In the genomic region with DNA sequence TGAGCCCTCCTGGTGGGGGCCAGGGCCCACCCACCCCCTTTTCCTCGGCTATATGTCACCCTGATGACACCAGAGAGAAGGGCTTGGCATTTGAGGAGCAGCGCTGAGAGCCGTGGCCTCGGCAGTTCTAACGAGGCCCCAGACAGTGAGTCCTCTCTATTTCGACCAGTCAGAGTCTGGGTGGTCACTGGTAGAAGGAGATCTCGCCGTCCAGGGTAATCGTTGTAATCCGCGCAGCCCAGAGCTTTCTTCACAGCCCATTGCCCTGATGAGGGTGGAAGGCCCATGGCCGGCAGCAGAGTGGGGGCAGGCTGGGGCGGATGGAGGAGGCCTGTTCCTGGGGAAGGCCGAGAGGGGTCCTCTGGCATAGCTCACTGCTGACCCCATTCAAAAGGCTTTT, we compare ENCODE assay signal across 17 cellular contexts.
"Had no signal": no experiment of that assay in that cellular context is flagged by ENCODE, and none has a peak within 500 bp of the region (broad histone marks: within the 10 kb centered on the region; RNA-seq: fewer than 3 reads in every experiment).

No MANE protein-coding gene starts in this region.

- DNase-seq: activated CD4-positive, alpha-beta T cell treated with anti-CD3 and anti-CD28 coated beads for 4 hours; activated CD8-positive, alpha-beta memory T cell treated with anti-CD3 and anti-CD28 coated beads, Interleukin-2, amount 50 U/mL, for 48 hours; activated CD8-positive, alpha-beta T cell treated with anti-CD3 and anti-CD28 coated beads, Interleukin-2, amount 10 ng/mL, durations not matched to agents 7 days and 5 days; activated naive CD4-positive, alpha-beta T cell treated with anti-CD3 and anti-CD28 coated beads for 36 hours; central memory CD4-positive, alpha-beta T cell; cortex of kidney; effector memory CD4-positive, alpha-beta T cell; naive B cell; stimulated activated CD4-positive, alpha-beta T cell treated with anti-CD3 and anti-CD28 coated beads, Interleukin-15, amount 100 ng/mL, for 24 hours; stimulated activated CD4-positive, alpha-beta T cell treated with anti-CD3 and anti-CD28 coated beads, Interleukin-4, amount 100 ng/mL, for 24 hours; T-helper 9 cell had no signal

- H3K27ac ChIP-seq: epithelial cell of prostate, gastroesophageal sphincter, psoas muscle had no signal

- H3K27ac Mint-ChIP-seq: activated CD8-positive, alpha-beta T cell treated with anti-CD3 and anti-CD28 coated beads, Interleukin-2, amount 10 ng/mL, durations not matched to agents 7 days and 5 days; activated naive CD4-positive, alpha-beta T cell treated with anti-CD3 and anti-CD28 coated beads for 36 hours had no signal

- H3K27me3 Mint-ChIP-seq: naive B cell had no signal

- H3K9me3 ChIP-seq: gastroesophageal sphincter, psoas muscle had no signal

- H3K36me3 Mint-ChIP-seq: naive B cell had no signal

- H3K4me1 Mint-ChIP-seq: naive B cell had no signal

- H3K27me3 ChIP-seq: gastroesophageal sphincter had no signal

- H3K9me3 Mint-ChIP-seq: activated naive CD4-positive, alpha-beta T cell treated with anti-CD3 and anti-CD28 coated beads for 36 hours; mesothelial cell of epicardium; naive B cell had no signal

- FAIRE-seq: keratinocyte, urothelium cell line had no signal

- H3K4me3 Mint-ChIP-seq: activated CD8-positive, alpha-beta T cell treated with anti-CD3 and anti-CD28 coated beads, Interleukin-2, amount 10 ng/mL, durations not matched to agents 7 days and 5 days; activated naive CD4-positive, alpha-beta T cell treated with anti-CD3 and anti-CD28 coated beads for 36 hours; mesothelial cell of epicardium had no signal

- ATAC-seq: activated CD8-positive, alpha-beta T cell treated with anti-CD3 and anti-CD28 coated beads, Interleukin-2, amount 10 ng/mL, durations not matched to agents 7 days and 5 days; gastroesophageal sphincter; psoas muscle had no signal

- H3K4me3 ChIP-seq: gastroesophageal sphincter, psoas muscle had no signal
